In the genomic region with DNA sequence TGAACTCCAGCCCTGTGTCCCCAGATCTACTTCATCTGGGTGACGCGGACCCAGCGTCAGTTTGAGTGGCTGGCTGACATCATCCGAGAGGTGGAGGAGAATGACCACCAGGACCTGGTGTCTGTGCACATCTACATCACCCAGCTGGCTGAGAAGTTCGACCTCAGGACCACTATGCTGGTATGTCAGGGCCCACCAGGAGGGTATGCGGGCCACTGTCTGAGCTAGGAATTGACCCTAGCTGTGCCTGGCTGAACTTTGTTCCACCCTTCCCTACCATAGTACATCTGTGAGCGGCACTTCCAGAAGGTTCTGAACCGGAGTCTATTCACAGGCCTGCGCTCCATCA, we compare ENCODE assay signal across 1 cellular context.
A peak's percentile ranks its signal among the peaks of the same experiment; 100 is the strongest.
TF ChIP-seq lines count a peak whose summit lies in the region.

No MANE protein-coding gene starts in this region.

TF ChIP-seq in K562, 482 proteins besides CTCF, POLR2A, EP300 and RAD21:
- TF ChIP-seq, protein P1, sequence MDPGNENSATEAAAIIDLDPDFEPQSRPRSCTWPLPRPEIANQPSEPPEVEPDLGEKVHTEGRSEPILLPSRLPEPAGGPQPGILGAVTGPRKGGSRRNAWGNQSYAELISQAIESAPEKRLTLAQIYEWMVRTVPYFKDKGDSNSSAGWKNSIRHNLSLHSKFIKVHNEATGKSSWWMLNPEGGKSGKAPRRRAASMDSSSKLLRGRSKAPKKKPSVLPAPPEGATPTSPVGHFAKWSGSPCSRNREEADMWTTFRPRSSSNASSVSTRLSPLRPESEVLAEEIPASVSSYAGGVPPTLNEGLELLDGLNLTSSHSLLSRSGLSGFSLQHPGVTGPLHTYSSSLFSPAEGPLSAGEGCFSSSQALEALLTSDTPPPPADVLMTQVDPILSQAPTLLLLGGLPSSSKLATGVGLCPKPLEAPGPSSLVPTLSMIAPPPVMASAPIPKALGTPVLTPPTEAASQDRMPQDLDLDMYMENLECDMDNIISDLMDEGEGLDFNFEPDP (CRISPR knock-in tag; IDR thresholded peaks at IDR 0.05): no peak
- TF ChIP-seq KLF1 (tag; IDR thresholded peaks at IDR 0.05): 0 out of 2 replicates have a peak, but pooled peaks have one; percentile 38
- no peak for TF ChIP-seq CHD2 (IDR thresholded peaks at IDR 0.05; ENCODE audit: low read depth, low read length)
- TF ChIP-seq TEAD1 (CRISPR knock-in tag; IDR thresholded peaks at IDR 0.05): no peak
- no peak for TF ChIP-seq GTF2E2 (tag; IDR thresholded peaks at IDR 0.05)
